8 cellular contexts compared by ENCODE assay signal in the genomic region with DNA sequence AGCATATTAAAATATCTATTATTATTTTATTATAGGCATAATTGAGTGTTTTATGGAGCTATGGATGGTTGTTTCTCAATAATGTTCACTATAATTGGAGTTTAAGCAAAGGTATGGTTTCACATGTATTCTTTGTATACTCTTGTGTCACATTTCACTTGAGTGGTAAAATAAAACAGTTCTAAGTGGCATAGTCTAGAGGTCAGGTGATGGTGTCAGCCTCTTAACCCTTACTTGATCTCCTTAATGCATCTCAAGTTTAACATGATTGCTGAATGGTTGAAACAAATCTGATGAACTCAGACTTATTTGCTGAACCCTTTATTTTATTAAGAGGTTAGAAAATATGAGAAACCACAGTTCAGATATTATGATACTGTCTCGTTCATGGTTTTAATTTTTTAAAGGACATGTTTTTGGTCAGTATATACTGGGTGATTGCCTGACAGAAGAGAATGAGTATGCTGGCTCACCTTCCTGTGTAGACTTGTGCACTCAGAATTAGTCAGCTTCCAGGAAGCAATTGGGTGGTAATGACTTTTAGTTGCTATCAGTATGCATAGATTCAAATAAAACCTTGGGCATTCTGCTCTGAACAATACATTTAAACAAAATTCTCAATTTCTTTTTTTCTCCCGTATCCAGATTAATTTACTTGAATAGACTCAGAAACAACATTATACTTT. TPM values are rescaled to one million over a fixed set of nuclear protein-coding genes. Genes with fewer than 3 reads are reported as not detected.
DNase-seq lines count a peak whose midpoint lies in the region; ATAC-seq and TF ChIP-seq lines count a peak whose summit lies in the region.

No MANE protein-coding gene starts in this region.

- no peaks in the 10 kb centered on the region for H3K36me3 Mint-ChIP-seq in Calu3 (ENCODE audit: insufficient read depth, unreplicated experiment)

- no peak overlapping the region for H3K4me3 Mint-ChIP-seq in Calu3 (ENCODE audit: low read depth, unreplicated experiment)

- CTCF ChIA-PET in Calu3 (lab: Charles Lee) = no interaction called here

- ATAC-seq in HG02610 (IDR thresholded peaks at IDR 0.05; ENCODE audit: unreplicated experiment) = peak; percentile 89
- ATAC-seq in mucosa of descending colon = peak; percentile 91
- ATAC-seq in HG02938 (IDR thresholded peaks at IDR 0.05; ENCODE audit: unreplicated experiment) = no peak

- no peaks in the 10 kb centered on the region for H3K9me3 Mint-ChIP-seq in Calu3 (ENCODE audit: low read depth, unreplicated experiment)

- peak overlapping the region; percentile 63 for H3K27ac Mint-ChIP-seq in Calu3 (ENCODE audit: unreplicated experiment)

- no peak overlapping the region for H3K9ac ChIP-seq in adipocyte (ENCODE audit: low read length)

- H3K4me1 Mint-ChIP-seq in Calu3 (ENCODE audit: low read depth, unreplicated experiment) = peaks cover 11% of the 10 kb centered on the region

- in situ Hi-C loops in G401 (cut with HindIII; ENCODE audit: low sequenced_read_pairs) = no loop called here

- no peaks in the 10 kb centered on the region for H3K36me3 ChIP-seq in adipocyte (ENCODE audit: control insufficient read depth, insufficient read depth, low read length, severe bottlenecking)
- no peaks in the 10 kb centered on the region for H3K36me3 ChIP-seq in mucosa of descending colon (ENCODE audit: low read depth)

- intact Hi-C loops in Calu3 (cut with micrococcal nuclease; ENCODE audit: unreplicated experiment) = no loop called here
- intact Hi-C loops in mucosa of descending colon (cut with DNase I, micrococcal nuclease) = no loop called here

- no peaks in the 10 kb centered on the region for H3K9me3 ChIP-seq in adipocyte (ENCODE audit: control insufficient read depth, low read length)
- no peaks in the 10 kb centered on the region for H3K9me3 ChIP-seq in mucosa of descending colon

- BruUV-seq in Calu3 (replicated peaks; lab: Mats Ljungman, UMichigan) = no TSS peak

- H3K4me3 ChIP-seq in adipocyte (ENCODE audit: low read length) (no peak overlapping the region), mucosa of descending colon (no peak overlapping the region)

- peaks cover 12% of the 10 kb centered on the region for H3K4me1 ChIP-seq in adipocyte (ENCODE audit: control insufficient read depth, insufficient read depth, low read length)
- H3K4me1 ChIP-seq in mucosa of descending colon (ENCODE audit: low read depth) = peaks cover 17% of the 10 kb centered on the region

- DNase-seq in Calu3 (no peak), adipocyte (ENCODE audit: low read depth) (peak; percentile 36), mucosa of descending colon (no peak), G401 (ENCODE audit: low spot score) (no peak), iPS-NIHi11 (ENCODE audit: low spot score) (no peak), NCI-H526 (lab: John Stamatoyannopoulos, UW) (no peak)

- TF ChIP-seq CTCF in Calu3 (IDR thresholded peaks at IDR 0.05; ENCODE audit: unreplicated experiment) (no peak), mucosa of descending colon (IDR thresholded peaks at IDR 0.05) (no peak)

- no peaks in the 10 kb centered on the region for H3K27me3 Mint-ChIP-seq in Calu3 (ENCODE audit: unreplicated experiment)

- no peaks in the 10 kb centered on the region for H3K27me3 ChIP-seq in adipocyte (replicated peaks; ENCODE audit: control insufficient read depth, insufficient read depth, low read length)

RNA-seq across cellular contexts. Expression of a gene that starts 51.6 kb away (rescaled TPM):
- total RNA-seq in Calu3 (2022) (36.5 and 45.9 TPM in 2 replicates), mucosa of descending colon (10 to 100 TPM; 56.6 to 65.3 (median 59.9) TPM)
- 9.9 and 16.3 TPM in 2 replicates for total RNA-seq in G401 (2014; rRNA removed; shearing (Covaris generic))
